In genomic region chr3:10340476-10340875, GRCh38 we compare ENCODE assay signal across 27 cellular contexts. TPM values are rescaled to one million over a fixed set of nuclear protein-coding genes. Genes with fewer than 3 reads are reported as not detected.
"Had no signal": no experiment of that assay in that cellular context is flagged by ENCODE, and none has a peak within 500 bp of the region (broad histone marks: within the 10 kb centered on the region; RNA-seq: fewer than 3 reads in every experiment).

No MANE protein-coding gene starts in this region.

- H3K36me3 ChIP-seq: breast epithelium, prostate gland, right atrium auricular region, stomach, suprapubic skin, uterus had no signal

- ATAC-seq: activated T-helper 17 cell treated with anti-CD3 and anti-CD28 coated beads, Interleukin-2, amount 50 U/mL, for 72 hours; left lobe of liver; naive thymus-derived CD4-positive, alpha-beta T cell; stimulated activated memory B cell treated with anti-CD40 and anti-IgM and Interleukin-4, amounts not matched to agents 10 μg/mL and 1 μg/mL and 100 μg/mL, for 72 hours; WTC11 had no signal

- DNase-seq: activated CD4-positive, alpha-beta T cell treated with anti-CD3 and anti-CD28 coated beads, Interleukin-2, amount 50 U/mL, for 4 hours; activated CD8-positive, alpha-beta memory T cell treated with anti-CD3 and anti-CD28 coated beads for 24 hours; activated CD8-positive, alpha-beta memory T cell treated with anti-CD3 and anti-CD28 coated beads, Interleukin-2, amount 50 U/mL, for 4 hours; activated naive CD4-positive, alpha-beta T cell; activated naive CD8-positive, alpha-beta T cell treated with anti-CD3 and anti-CD28 coated beads for 36 hours; activated T-cell treated with anti-CD3 and anti-CD28 coated beads, Interleukin-2, amount 50 U/mL, for 24 hours; cerebellar nuclear complex; effector CD4-positive, alpha-beta T cell; erythroblast; foreskin fibroblast; kidney; naive thymus-derived CD4-positive, alpha-beta T cell; stimulated activated CD4-positive, alpha-beta T cell treated with anti-CD3 and anti-CD28 coated beads, Interleukin-1b, Interleukin-23, amount 100 ng/mL, for 48 hours; stomach; T1000; trophoblast cell; uterus had no signal

- H3K4me3 ChIP-seq: breast epithelium, lung, prostate gland, right atrium auricular region, stomach, suprapubic skin, uterus had no signal

- H3K27me3 ChIP-seq: breast epithelium, right atrium auricular region, suprapubic skin, uterus had no signal

- H3K9me3 ChIP-seq: breast epithelium, prostate gland, right atrium auricular region, stomach, suprapubic skin, uterus had no signal

- H3K27ac ChIP-seq: breast epithelium, prostate gland, right atrium auricular region, stomach, suprapubic skin, uterus had no signal

- H3K4me1 ChIP-seq: breast epithelium, prostate gland, right atrium auricular region, stomach, suprapubic skin, uterus had no signal

RNA-seq across cellular contexts. Expression of gene GHRL, which starts 47.7 kb away (rescaled TPM):
- total RNA-seq: fibroblast of lung, right atrium auricular region had no signal
